ENCODE assay signal across 1 cellular context in genomic region chr22:26610072-26610958, GRCh38.
TF ChIP-seq lines count a peak whose summit lies in the region.

No MANE protein-coding gene starts in this region.

TF ChIP-seq in GM23338, 12 proteins besides CTCF, POLR2A, EP300 and RAD21 (continued from another document):
- TF ChIP-seq ZNF462 (CRISPR knock-in tag; IDR thresholded peaks at IDR 0.05) (no peak), JUNB (IDR thresholded peaks at IDR 0.05; ENCODE audit: unreplicated experiment) (no peak), EZH2 (IDR thresholded peaks at IDR 0.05; ENCODE audit: low read depth, unreplicated experiment) (no peak)
